14 cellular contexts compared by ENCODE assay signal in the genomic region with DNA sequence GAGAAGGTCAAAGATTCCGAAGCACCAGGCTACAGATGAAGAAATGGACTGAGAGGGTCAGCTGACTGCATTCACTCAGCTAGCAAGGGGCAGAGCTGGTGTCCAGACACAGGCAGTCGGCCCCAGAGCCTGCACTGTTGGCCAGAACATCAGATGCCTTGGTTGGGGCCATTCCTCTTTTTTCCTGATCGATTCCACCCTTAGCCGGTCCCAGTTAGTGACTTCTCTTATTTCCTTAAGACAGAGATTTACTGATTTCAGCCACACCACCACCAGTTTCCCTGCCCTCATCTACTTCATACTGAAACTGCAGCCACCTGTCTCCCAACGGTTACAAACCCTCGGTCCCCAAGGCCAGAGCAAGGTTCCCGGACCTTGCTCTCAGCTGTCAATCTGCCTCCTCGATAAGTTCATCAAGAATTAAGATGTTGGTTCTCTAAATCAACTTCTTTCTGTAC. TPM values are rescaled to one million over a fixed set of nuclear protein-coding genes. Genes with fewer than 3 reads are reported as not detected.
A peak's percentile ranks its signal among the peaks of the same experiment; 100 is the strongest.
DNase-seq lines count a peak whose midpoint lies in the region; ATAC-seq and TF ChIP-seq lines count a peak whose summit lies in the region.
"Had no signal": no experiment of that assay in that cellular context is flagged by ENCODE, and none has a peak within 500 bp of the region (broad histone marks: within the 10 kb centered on the region; RNA-seq: fewer than 3 reads in every experiment).

No MANE protein-coding gene starts in this region.

- CTCF ChIA-PET in activated CD8-positive, alpha-beta T cell treated with anti-CD3 and anti-CD28 coated beads, Interleukin-2, amount 10 ng/mL, durations not matched to agents 7 days and 5 days (lab: Charles Lee): interaction anchor here (1.0 to 1.7 kb wide), 2 partner anchors 9 to 13 kb away, joined by 3 to 4 read pairs; no protein-coding TSS in a partner anchor

- no peaks in the 10 kb centered on the region for H3K36me3 ChIP-seq in osteoblast (ENCODE audit: insufficient read depth, low read length)
- H3K36me3 ChIP-seq: thoracic aorta had no signal

- peaks cover 47% of the 10 kb centered on the region for H3K36me3 Mint-ChIP-seq in activated CD8-positive, alpha-beta T cell treated with anti-CD3 and anti-CD28 coated beads, Interleukin-2, amount 10 ng/mL, durations not matched to agents 7 days and 5 days (ENCODE audit: low read depth)
- peaks cover 10% of the 10 kb centered on the region for H3K36me3 Mint-ChIP-seq in type B pancreatic cell

- WGBS in lower leg skin, 2 donors: 84 to 85% methylated on average over 8 of the region's 8 CpGs

- POLR2A ChIA-PET in activated CD8-positive, alpha-beta T cell treated with anti-CD3 and anti-CD28 coated beads, Interleukin-2, amount 10 ng/mL, durations not matched to agents 7 days and 5 days (lab: Charles Lee): no interaction called here

- H2AFZ ChIP-seq in osteoblast (ENCODE audit: low read length): no peak overlapping the region

- peaks cover 30% of the 10 kb centered on the region for H3K79me2 ChIP-seq in osteoblast (ENCODE audit: insufficient read depth, low read length)

- H4K20me1 ChIP-seq in osteoblast (ENCODE audit: insufficient read depth, low read length): no peaks in the 10 kb centered on the region

- no peaks in the 10 kb centered on the region for H3K27me3 Mint-ChIP-seq in activated CD8-positive, alpha-beta T cell treated with anti-CD3 and anti-CD28 coated beads, Interleukin-2, amount 10 ng/mL, durations not matched to agents 7 days and 5 days (ENCODE audit: low read depth)
- H3K27me3 Mint-ChIP-seq in type B pancreatic cell: no peaks in the 10 kb centered on the region

- peak; percentile 31 for ATAC-seq in GM19351 (IDR thresholded peaks at IDR 0.05; ENCODE audit: unreplicated experiment)
- peak; percentile 28 for ATAC-seq in HG02884 (IDR thresholded peaks at IDR 0.05; ENCODE audit: unreplicated experiment)
- no peak for ATAC-seq in activated CD8-positive, alpha-beta T cell treated with anti-CD3 and anti-CD28 coated beads, Interleukin-2, amount 10 ng/mL, durations not matched to agents 7 days and 5 days

- no peaks in the 10 kb centered on the region for H3K9me3 ChIP-seq in osteoblast (ENCODE audit: low read depth, low read length)
- H3K9me3 ChIP-seq: thoracic aorta had no signal

- intact Hi-C loops in lower leg skin (cut with DNase I; ENCODE audit: low total_unique reads): no loop called here

- TF ChIP-seq CTCF in lower leg skin (IDR thresholded peaks at IDR 0.05): no peak
- TF ChIP-seq CTCF in type B pancreatic cell (conservative IDR thresholded peaks at IDR 0.05): no peak
- no peak for TF ChIP-seq CTCF in osteoblast (IDR thresholded peaks at IDR 0.05; ENCODE audit: extremely low read depth, low read depth, low read length)

- H3K27ac Mint-ChIP-seq in activated CD8-positive, alpha-beta T cell treated with anti-CD3 and anti-CD28 coated beads, Interleukin-2, amount 10 ng/mL, durations not matched to agents 7 days and 5 days: peak overlapping the region; percentile 30
- H3K27ac Mint-ChIP-seq in type B pancreatic cell: no peak overlapping the region

- H3K4me1 ChIP-seq in osteoblast (ENCODE audit: insufficient read depth, low read length): peaks cover 11% of the 10 kb centered on the region

- no peak overlapping the region for H3K4me3 ChIP-seq in lower leg skin (ENCODE audit: low read depth, poor library complexity, severe bottlenecking)
- H3K4me3 ChIP-seq in osteoblast (ENCODE audit: insufficient read depth, low read length): no peak overlapping the region
- H3K4me3 ChIP-seq: thoracic aorta had no signal

- no peak overlapping the region for H3K4me2 ChIP-seq in osteoblast (ENCODE audit: insufficient read depth, low read length)

- no peak overlapping the region for H3K4me3 Mint-ChIP-seq in activated CD8-positive, alpha-beta T cell treated with anti-CD3 and anti-CD28 coated beads, Interleukin-2, amount 10 ng/mL, durations not matched to agents 7 days and 5 days
- H3K4me3 Mint-ChIP-seq in type B pancreatic cell: no peak overlapping the region
- H3K4me3 Mint-ChIP-seq: T-helper 1 cell treated with Interleukin-12 subunit alpha and Interleukin-12 subunit beta and Interleukin-4 antibody, amounts not matched to agents 30 μg/mL and 1 μg/mL, for 36 hours had no signal

- H3K27me3 ChIP-seq in osteoblast (ENCODE audit: insufficient read depth, low read length): no peaks in the 10 kb centered on the region

- H3K27ac ChIP-seq in osteoblast (ENCODE audit: low read depth, low read length): no peak overlapping the region
- H3K27ac ChIP-seq: thoracic aorta had no signal

- peaks cover 12% of the 10 kb centered on the region for H3K9me3 Mint-ChIP-seq in activated CD8-positive, alpha-beta T cell treated with anti-CD3 and anti-CD28 coated beads, Interleukin-2, amount 10 ng/mL, durations not matched to agents 7 days and 5 days (ENCODE audit: insufficient read depth)
- H3K9me3 Mint-ChIP-seq in type B pancreatic cell: no peaks in the 10 kb centered on the region

- DNase-seq in activated CD8-positive, alpha-beta T cell treated with anti-CD3 and anti-CD28 coated beads, Interleukin-2, amount 10 ng/mL, durations not matched to agents 7 days and 5 days: no peak
- no peak for DNase-seq in lower leg skin (ENCODE audit: low spot score in 2 of 2)
- DNase-seq in type B pancreatic cell (ENCODE audit: extremely low spot score, unreplicated experiment): no peak
- no peak for DNase-seq in mesenteric fat pad (ENCODE audit: low spot score)
- no peak for DNase-seq in osteoblast (ENCODE audit: insufficient read length, low spot score, missing footprints)
- DNase-seq: activated effector memory CD4-positive, alpha-beta T cell treated with Interleukin-2 at 50 U/mL for 16 hours; COR-L47; IMR-90; NCI-H69 had no signal

- peaks cover 59% of the 10 kb centered on the region for H3K4me1 Mint-ChIP-seq in activated CD8-positive, alpha-beta T cell treated with anti-CD3 and anti-CD28 coated beads, Interleukin-2, amount 10 ng/mL, durations not matched to agents 7 days and 5 days (ENCODE audit: low read depth)
- no peaks in the 10 kb centered on the region for H3K4me1 Mint-ChIP-seq in type B pancreatic cell (ENCODE audit: unreplicated experiment)

- TF ChIP-seq POLR2A in GM10847 (IDR thresholded peaks at IDR 0.05; ENCODE audit: extremely low read depth, insufficient read length) (peak; percentile 26), lower leg skin (IDR thresholded peaks at IDR 0.05) (no peak)

RNA-seq across cellular contexts. Expression of gene CD58, which starts 11.5 kb away (rescaled TPM):
- 10 to 100 TPM; 23.9 to 24.7 TPM for total RNA-seq in activated CD8-positive, alpha-beta T cell treated with anti-CD3 and anti-CD28 coated beads, Interleukin-2, amount 10 ng/mL, durations not matched to agents 7 days and 5 days
- total RNA-seq in lower leg skin: 10 to 100 TPM; 25.3 to 40.9 (median 28.9) TPM
- total RNA-seq in type B pancreatic cell (ENCODE audit: low replicate concordance): 7.2 and 10.7 TPM in 2 replicates
- 23.9 TPM for total RNA-seq in mesenteric fat pad
- 20.6 and 23.5 TPM in 2 replicates for total RNA-seq in osteoblast
